14 cellular contexts compared by ENCODE assay signal in the genomic region with DNA sequence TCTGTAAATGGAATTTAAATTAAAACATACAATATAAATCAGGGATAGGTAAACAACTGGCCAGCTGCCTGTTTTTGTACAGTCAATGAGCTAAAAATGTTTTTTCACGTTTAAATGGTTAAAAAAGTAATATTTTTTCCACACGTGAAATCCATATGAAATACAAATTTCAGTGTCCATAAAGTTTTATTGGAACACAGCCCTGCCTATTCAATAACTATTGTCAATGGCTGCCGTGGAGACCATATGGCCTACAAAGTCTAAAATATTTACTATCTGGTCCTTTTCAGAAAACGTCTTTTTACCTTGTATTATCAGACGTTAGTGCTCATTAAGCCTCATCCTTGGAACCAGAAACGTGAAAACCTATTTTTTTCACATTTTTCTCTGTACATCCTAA. TPM values are rescaled to one million over a fixed set of nuclear protein-coding genes. Genes with fewer than 3 reads are reported as not detected.
DNase-seq lines count a peak whose midpoint lies in the region; ATAC-seq and TF ChIP-seq lines count a peak whose summit lies in the region.
"Had no signal": no experiment of that assay in that cellular context is flagged by ENCODE, and none has a peak within 500 bp of the region (broad histone marks: within the 10 kb centered on the region; RNA-seq: fewer than 3 reads in every experiment).

No MANE protein-coding gene starts in this region.

- ATAC-seq in activated T-cell treated with anti-CD3 and anti-CD28 coated beads, Interleukin-2, amount 50 U/mL, for 4 hours = no peak
- ATAC-seq: upper lobe of right lung had no signal

- H3K9ac ChIP-seq in adipocyte (ENCODE audit: low read length) = peak overlapping the region; percentile 97
- no peak overlapping the region for H3K9ac ChIP-seq in muscle layer of colon (ENCODE audit: low read length)
- no peak overlapping the region for H3K9ac ChIP-seq in subcutaneous abdominal adipose tissue (ENCODE audit: low read length in 5 of 5)

- H3K27ac ChIP-seq in muscle layer of colon (ENCODE audit: low read depth, low read length) = peak overlapping the region; percentile 21
- H3K27ac ChIP-seq in subcutaneous abdominal adipose tissue (ENCODE audit: low read depth, low read length) = peak overlapping the region; percentile 94

- H3K4me3 Mint-ChIP-seq in activated T-cell treated with anti-CD3 and anti-CD28 coated beads, Interleukin-2, amount 50 U/mL, for 4 hours = peak overlapping the region; percentile 74

- no peaks in the 10 kb centered on the region for H3K36me3 Mint-ChIP-seq in activated T-cell treated with anti-CD3 and anti-CD28 coated beads, Interleukin-2, amount 50 U/mL, for 4 hours (ENCODE audit: insufficient read depth)

- H3K27me3 ChIP-seq in adipocyte (replicated peaks; ENCODE audit: control insufficient read depth, insufficient read depth, low read length) (no peaks in the 10 kb centered on the region), muscle layer of colon (ENCODE audit: control insufficient read depth in 1 of 2, insufficient read depth in 2 of 2, low read length in 2 of 2) (no peaks in the 10 kb centered on the region), subcutaneous abdominal adipose tissue (ENCODE audit: control insufficient read depth in 5 of 5, insufficient read depth in 4 of 5, low read length in 5 of 5) (no peaks in the 10 kb centered on the region)
- H3K27me3 ChIP-seq: upper lobe of right lung had no signal

- H3K36me3 ChIP-seq in adipocyte (ENCODE audit: control insufficient read depth, insufficient read depth, low read length, severe bottlenecking) (no peaks in the 10 kb centered on the region), muscle layer of colon (ENCODE audit: insufficient read depth, low read length) (no peaks in the 10 kb centered on the region), subcutaneous abdominal adipose tissue (ENCODE audit: control insufficient read depth in 5 of 5, insufficient read depth in 5 of 5, low read length in 5 of 5) (peaks cover 0 to 5% (median 0%) of the 10 kb centered on the region in 5 donors)
- H3K36me3 ChIP-seq: upper lobe of right lung had no signal

- H3K9me3 ChIP-seq in adipocyte (ENCODE audit: control insufficient read depth, low read length) = no peaks in the 10 kb centered on the region
- H3K9me3 ChIP-seq in muscle layer of colon (ENCODE audit: low read length) = no peaks in the 10 kb centered on the region
- H3K9me3 ChIP-seq in subcutaneous abdominal adipose tissue (ENCODE audit: control insufficient read depth in 5 of 5, low read length in 5 of 5) = no peaks in the 10 kb centered on the region
- H3K9me3 ChIP-seq: upper lobe of right lung had no signal

- peaks cover 12% of the 10 kb centered on the region for H3K4me1 ChIP-seq in adipocyte (ENCODE audit: control insufficient read depth, insufficient read depth, low read length)
- peaks cover 6% of the 10 kb centered on the region for H3K4me1 ChIP-seq in muscle layer of colon (ENCODE audit: insufficient read depth, low read length)
- peaks cover 0 to 17% (median 11%) of the 10 kb centered on the region in 5 donors for H3K4me1 ChIP-seq in subcutaneous abdominal adipose tissue (ENCODE audit: control insufficient read depth in 5 of 5, insufficient read depth in 5 of 5, low read length in 5 of 5)

- H3K4me1 Mint-ChIP-seq in activated T-cell treated with anti-CD3 and anti-CD28 coated beads, Interleukin-2, amount 50 U/mL, for 4 hours (ENCODE audit: low read depth) = peaks cover 8% of the 10 kb centered on the region

- CTCF ChIA-PET in HEK293T (lab: Yijun Ruan, JAX) = no interaction called here

- DNase-seq in activated T-cell treated with anti-CD3 and anti-CD28 coated beads, Interleukin-2, amount 50 U/mL, for 4 hours = no peak
- DNase-seq in activated T-cell treated with anti-CD3 and anti-CD28 coated beads, Interleukin-2, amount 50 U/mL, for 1 hour = no peak
- DNase-seq in adipocyte (ENCODE audit: low read depth) (no peak), NOMO-1 (lab: John Stamatoyannopoulos, UW; ENCODE audit: unreplicated experiment in 2 of 2) (no peak), HEK293T (ENCODE audit: extremely low spot score) (no peak), superior temporal gyrus (ENCODE audit: extremely low spot score) (no peak)
- DNase-seq: activated CD4-positive, alpha-beta T cell treated with anti-CD3 and anti-CD28 coated beads for 1 hour; effector memory CD4-positive, alpha-beta T cell; left cardiac atrium; occipital lobe; T-helper 1 cell; upper lobe of right lung had no signal

- peaks cover 17% of the 10 kb centered on the region for H3K27me3 Mint-ChIP-seq in activated T-cell treated with anti-CD3 and anti-CD28 coated beads, Interleukin-2, amount 50 U/mL, for 4 hours (ENCODE audit: low read depth)

- no peaks in the 10 kb centered on the region for H3K9me3 Mint-ChIP-seq in activated T-cell treated with anti-CD3 and anti-CD28 coated beads, Interleukin-2, amount 50 U/mL, for 4 hours

- POLR2A ChIA-PET in HEK293T (lab: Yijun Ruan, JAX) = no interaction called here

- H3K4me3 ChIP-seq in adipocyte (ENCODE audit: low read length) = no peak overlapping the region
- H3K4me3 ChIP-seq in muscle layer of colon (ENCODE audit: low read depth in 1 of 2, low read length in 2 of 2) = no peak overlapping the region
- no peak overlapping the region for H3K4me3 ChIP-seq in subcutaneous abdominal adipose tissue (ENCODE audit: low read depth in 1 of 5, low read length in 5 of 5)

TF ChIP-seq in HEK293T, 16 proteins besides CTCF, POLR2A, EP300 and RAD21:
- no peak for TF ChIP-seq LEF1 (IDR thresholded peaks at IDR 0.05; ENCODE audit: borderline replicate concordance)
- no peak for TF ChIP-seq SP1 (IDR thresholded peaks at IDR 0.05)
- TF ChIP-seq FOXM1 (IDR thresholded peaks at IDR 0.05; ENCODE audit: borderline replicate concordance) = no peak
- no peak for TF ChIP-seq TARDBP (IDR thresholded peaks at IDR 0.05)
- TF ChIP-seq SUZ12 (IDR thresholded peaks at IDR 0.05) = no peak
TF ChIP-seq in HEK293T: peak in this region for 0.

RNA-seq across cellular contexts. Expression of a gene that starts 1.3 kb away (rescaled TPM):
- total RNA-seq in activated T-cell treated with anti-CD3 and anti-CD28 coated beads, Interleukin-2, amount 50 U/mL, for 4 hours = under 1 TPM in 2 of 3 donors, not detected in 1; 0.08 to 0.15 TPM
